ENCODE assay signal across 12 cellular contexts in genomic region chr1:60911980-60912692, GRCh38.
A peak's percentile ranks its signal among the peaks of the same experiment; 100 is the strongest.
DNase-seq lines count a peak whose midpoint lies in the region; ATAC-seq and TF ChIP-seq lines count a peak whose summit lies in the region.
"Had no signal": no experiment of that assay in that cellular context is flagged by ENCODE, and none has a peak within 500 bp of the region (broad histone marks: within the 10 kb centered on the region; RNA-seq: fewer than 3 reads in every experiment).

No MANE protein-coding gene starts in this region.

- H3K27me3 ChIP-seq in gastrocnemius medialis (no peaks in the 10 kb centered on the region), suprapubic skin (no peaks in the 10 kb centered on the region)
- H3K27me3 ChIP-seq: stomach had no signal

- peak; percentile 12 for DNase-seq in NCI-H1417 treated with DMSO at 0.1 percent for 48 hours (lab: John Stamatoyannopoulos, UW)
- DNase-seq in NCI-H748 (lab: John Stamatoyannopoulos, UW; ENCODE audit: unreplicated experiment) = peak; percentile 87
- peak; percentile 76 for DNase-seq in Right ventricle myocardium superior
- DNase-seq in gastrocnemius medialis = peak; percentile 77
- no peak for DNase-seq in HCEC 1CT
- no peak for DNase-seq in H4 (ENCODE audit: low spot score)
- no peak for DNase-seq in suprapubic skin (ENCODE audit: low spot score in 2 of 2)
- DNase-seq: activated CD4-positive, alpha-beta memory T cell treated with anti-CD3 and anti-CD28 coated beads, Interleukin-2, amount 10 ng/mL, durations not matched to agents 7 days and 5 days; stimulated activated CD4-positive, alpha-beta T cell treated with anti-CD3 and anti-CD28 coated beads, Interleukin-4, amount 100 ng/mL, for 4 hours; stomach; T-helper 2 cell had no signal

- H3K27ac ChIP-seq in gastrocnemius medialis = peak overlapping the region; percentile 1 to 47 (median 36)
- H3K27ac ChIP-seq in suprapubic skin = no peak overlapping the region
- H3K27ac ChIP-seq: stomach had no signal

- H3K4me3 ChIP-seq in gastrocnemius medialis = no peak overlapping the region
- H3K4me3 ChIP-seq in suprapubic skin = no peak overlapping the region
- H3K4me3 ChIP-seq: lung, stomach had no signal

- intact Hi-C loops in Right ventricle myocardium superior (cut with DNase I) = no loop called here
- intact Hi-C loops in gastrocnemius medialis (cut with DNase I; ENCODE audit: low total_unique reads) = no loop called here

- in situ Hi-C loops in gastrocnemius medialis (cut with MboI; ENCODE audit: low sequenced_read_pairs in 4 of 4) = no loop called here

- 45% methylated on average over 9 of the region's 9 CpGs for WGBS in suprapubic skin

- TF ChIP-seq CTCF in gastrocnemius medialis (IDR thresholded peaks at IDR 0.05 in 4 of 5, conservative IDR thresholded peaks at IDR 0.05 in 1 of 5) (no peak), suprapubic skin (IDR thresholded peaks at IDR 0.05) (no peak)

- peak; percentile 86 for ATAC-seq in Right ventricle myocardium superior (ENCODE audit: poor library complexity)
- ATAC-seq in gastrocnemius medialis = peak; percentile 94 to 96

- no peaks in the 10 kb centered on the region for H3K9me3 ChIP-seq in gastrocnemius medialis
- no peaks in the 10 kb centered on the region for H3K9me3 ChIP-seq in suprapubic skin
- H3K9me3 ChIP-seq: stomach had no signal

- H3K36me3 ChIP-seq in gastrocnemius medialis (no peaks in the 10 kb centered on the region), suprapubic skin (no peaks in the 10 kb centered on the region)
- H3K36me3 ChIP-seq: stomach had no signal

- TF ChIP-seq EP300 in suprapubic skin (IDR thresholded peaks at IDR 0.05) = no peak

- TF ChIP-seq POLR2A in gastrocnemius medialis (IDR thresholded peaks at IDR 0.05) (no peak), suprapubic skin (IDR thresholded peaks at IDR 0.05) (no peak)

- H3K4me1 ChIP-seq in gastrocnemius medialis (peaks cover 12 to 15% of the 10 kb centered on the region in 2 donors), suprapubic skin (no peaks in the 10 kb centered on the region)

Comparison
In these comparisons a context has a peak if more than half of its experiments do, and no peak if none do; other contexts are left out.
1. DNase-seq: peak in NCI-H1417 treated with DMSO at 0.1 percent for 48 hours (single experiment), NCI-H748 (single experiment), Right ventricle myocardium superior (single experiment) and gastrocnemius medialis (2 of 2); none in HCEC 1CT (single experiment), H4 (single experiment) and suprapubic skin (0 of 2).